Comparison of ENCODE assay signal across 8 cellular contexts in genomic region chr12:132686831-132687210, GRCh38. TPM values are rescaled to one million over a fixed set of nuclear protein-coding genes. Genes with fewer than 3 reads are reported as not detected.
DNase-seq lines count a peak whose midpoint lies in the region; ATAC-seq and TF ChIP-seq lines count a peak whose summit lies in the region.

No MANE protein-coding gene starts in this region.

- peaks cover 15% of the 10 kb centered on the region for H3K27me3 Mint-ChIP-seq in WTC11 (ENCODE audit: low read depth)

- H3K4me1 Mint-ChIP-seq in WTC11, result peaks cover 21% of the 10 kb centered on the region
- peaks cover 12% of the 10 kb centered on the region for H3K4me1 Mint-ChIP-seq in stimulated activated effector memory CD8-positive, alpha-beta T cell treated with anti-CD3 and anti-CD28 coated beads, Interleukin-12 subunit alpha, Interleukin-12 subunit beta, amount 100 ng/mL, for 72 hours

- ATAC-seq in HG03064 (IDR thresholded peaks at IDR 0.05; ENCODE audit: low read depth, unreplicated experiment), result peak; percentile 28
- ATAC-seq in WTC11, result peak; percentile 43
- ATAC-seq in left ventricle myocardium superior, result peak; percentile 1
- peak; percentile 67 for ATAC-seq in stimulated activated effector memory CD8-positive, alpha-beta T cell treated with anti-CD3 and anti-CD28 coated beads, Interleukin-12 subunit alpha, Interleukin-12 subunit beta, amount 100 ng/mL, for 72 hours

- CTCF ChIA-PET in WTC11 (lab: Charles Lee), result interaction anchor here (0.6 kb wide), 1 partner anchor 483 kb away, joined by 3 read pairs; no protein-coding TSS in a partner anchor

- H3K9me3 Mint-ChIP-seq in WTC11, result no peaks in the 10 kb centered on the region
- H3K9me3 Mint-ChIP-seq in stimulated activated effector memory CD8-positive, alpha-beta T cell treated with anti-CD3 and anti-CD28 coated beads, Interleukin-12 subunit alpha, Interleukin-12 subunit beta, amount 100 ng/mL, for 72 hours, result no peaks in the 10 kb centered on the region

- H3K4me3 Mint-ChIP-seq in WTC11, result peak overlapping the region; percentile 69
- peak overlapping the region; percentile 71 for H3K4me3 Mint-ChIP-seq in stimulated activated effector memory CD8-positive, alpha-beta T cell treated with anti-CD3 and anti-CD28 coated beads, Interleukin-12 subunit alpha, Interleukin-12 subunit beta, amount 100 ng/mL, for 72 hours

- intact Hi-C loops in left ventricle myocardium superior (cut with micrococcal nuclease), result no loop called here

- peaks cover 6% of the 10 kb centered on the region; the same call in 1 of the 2 replicates for H3K36me3 Mint-ChIP-seq in WTC11
- peaks cover 22% of the 10 kb centered on the region for H3K36me3 Mint-ChIP-seq in stimulated activated effector memory CD8-positive, alpha-beta T cell treated with anti-CD3 and anti-CD28 coated beads, Interleukin-12 subunit alpha, Interleukin-12 subunit beta, amount 100 ng/mL, for 72 hours

- POLR2A ChIA-PET in WTC11 (lab: Charles Lee), result interaction anchor here (0.6 kb wide), 1 partner anchor 20 kb away, joined by 4 read pairs; no protein-coding TSS in a partner anchor

- H3K27ac Mint-ChIP-seq in WTC11, result no peak overlapping the region
- peak overlapping the region; percentile 81 for H3K27ac Mint-ChIP-seq in stimulated activated effector memory CD8-positive, alpha-beta T cell treated with anti-CD3 and anti-CD28 coated beads, Interleukin-12 subunit alpha, Interleukin-12 subunit beta, amount 100 ng/mL, for 72 hours

- no peak for TF ChIP-seq CTCF in WTC11 (IDR thresholded peaks at IDR 0.05)

- DNase-seq in stimulated activated naive CD4-positive, alpha-beta T cell treated with Interleukin-2 at 50 U/mL for 16 hours (lab: John Stamatoyannopoulos, UW), result peak; percentile 29
- no peak for DNase-seq in stimulated activated naive CD4-positive, alpha-beta T cell (lab: John Stamatoyannopoulos, UW)
- DNase-seq in WTC11 (ENCODE audit: low spot score) (peak; percentile 50), left ventricle myocardium superior (no peak), NCI-H1105 treated with DMSO at 0.1 percent for 48 hours (lab: John Stamatoyannopoulos, UW) (no peak), islet precursor cell (no peak)
- no peak for DNase-seq in stimulated activated effector memory CD8-positive, alpha-beta T cell treated with anti-CD3 and anti-CD28 coated beads, Interleukin-12 subunit alpha, Interleukin-12 subunit beta, amount 100 ng/mL, for 72 hours (ENCODE audit: low spot score in 2 of 2)

TF ChIP-seq in WTC11, 78 proteins besides CTCF, POLR2A, EP300 and RAD21:
- TF ChIP-seq NFE2L1 (CRISPR knock-in tag; IDR thresholded peaks at IDR 0.05) (no peak), ZNF416 (CRISPR knock-in tag; IDR thresholded peaks at IDR 0.05) (0 out of 2 replicates have a peak, but pooled peaks have one; percentile 43)

RNA-seq across cellular contexts. Expression of gene POLE, which starts 0.3 kb away (rescaled TPM):
- total RNA-seq in WTC11 (2021), result 120 to 144 TPM (median 126 TPM) in 3 replicates
- total RNA-seq in left ventricle myocardium superior, result 13.0 TPM

RNA-seq across cellular contexts. Expression of gene PXMP2, which starts 0.6 kb away (rescaled TPM):
- total RNA-seq in WTC11 (2021) (12.0 to 13.2 TPM (median 12.6 TPM) in 3 replicates), left ventricle myocardium superior (75.1 TPM)

RNA-seq across cellular contexts. Expression of gene PGAM5, which starts 23.8 kb away (rescaled TPM):
- total RNA-seq in WTC11 (2021) (76.8 to 89.7 TPM (median 81.0 TPM) in 3 replicates), left ventricle myocardium superior (33.7 TPM)

Comparison
In these comparisons a context has a peak if more than half of its experiments do, and no peak if none do; other contexts are left out.
1. DNase-seq: peak in stimulated activated naive CD4-positive, alpha-beta T cell treated with Interleukin-2 at 50 U/mL for 16 hours (single experiment) and WTC11 (single experiment); none in stimulated activated naive CD4-positive, alpha-beta T cell (0 of 6), left ventricle myocardium superior (single experiment), stimulated activated effector memory CD8-positive, alpha-beta T cell treated with anti-CD3 and anti-CD28 coated beads, Interleukin-12 subunit alpha, Interleukin-12 subunit beta, amount 100 ng/mL, for 72 hours (0 of 2), NCI-H1105 treated with DMSO at 0.1 percent for 48 hours (single experiment) and islet precursor cell (single experiment).
2. ATAC-seq: peak in every context shown above with its lines; median percentile 67 in stimulated activated effector memory CD8-positive, alpha-beta T cell treated with anti-CD3 and anti-CD28 coated beads, Interleukin-12 subunit alpha, Interleukin-12 subunit beta, amount 100 ng/mL, for 72 hours; 43 in WTC11; 28 in HG03064; 1 in left ventricle myocardium superior.